In the genomic region with DNA sequence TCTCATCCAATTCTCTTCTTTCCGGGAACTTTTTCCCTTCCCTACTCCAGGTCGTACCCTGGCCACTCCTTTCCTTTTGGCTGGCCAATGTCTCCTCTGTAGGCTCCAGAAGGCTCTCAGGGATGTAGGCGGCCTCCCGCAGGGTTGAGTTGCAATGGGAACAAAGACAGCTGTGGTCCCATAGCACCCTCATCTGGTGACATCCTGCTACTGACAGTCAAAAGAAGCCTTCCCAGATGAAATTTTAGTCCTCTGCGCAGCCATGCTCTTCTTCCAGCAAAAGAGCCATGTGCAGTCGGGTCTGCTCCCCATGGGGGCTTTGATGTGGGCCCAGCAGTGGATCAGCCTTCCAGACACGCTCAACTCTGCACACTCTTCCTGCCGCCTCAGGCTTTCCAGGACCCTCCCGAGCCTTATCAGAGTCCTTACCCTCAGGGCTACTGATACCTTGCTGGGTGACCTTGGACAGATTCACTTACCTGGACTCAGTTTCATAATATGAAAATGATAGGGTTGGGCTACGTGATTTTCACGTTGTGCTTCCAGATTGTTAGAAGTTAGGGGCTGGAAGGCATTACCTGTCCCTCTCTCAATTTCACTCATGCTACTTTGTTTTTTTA, we compare ENCODE assay signal across 8 cellular contexts. TPM values are rescaled to one million over a fixed set of nuclear protein-coding genes. Genes with fewer than 3 reads are reported as not detected.
A peak's percentile ranks its signal among the peaks of the same experiment; 100 is the strongest.
DNase-seq lines count a peak whose midpoint lies in the region; ATAC-seq, FAIRE-seq and TF ChIP-seq lines count a peak whose summit lies in the region.

No MANE protein-coding gene starts in this region.

- H3K9me3 ChIP-seq in psoas muscle = no peaks in the 10 kb centered on the region

- no peaks in the 10 kb centered on the region for H3K4me1 ChIP-seq in psoas muscle

- TF ChIP-seq CTCF in psoas muscle (IDR thresholded peaks at IDR 0.05) = peak; percentile 46

- 33 to 39% (median 38%) methylated on average over 11 of the region's 11 CpGs for WGBS in psoas muscle, 3 donors

- ATAC-seq in psoas muscle (peak; percentile 49 to 71 (median 65)), HG02840 (IDR thresholded peaks at IDR 0.05; ENCODE audit: low FRiP score, unreplicated experiment) (no peak), GM21723 (IDR thresholded peaks at IDR 0.05; ENCODE audit: unreplicated experiment) (no peak)

- no peak overlapping the region for H3K4me3 ChIP-seq in psoas muscle

- intact Hi-C loops in psoas muscle (cut with DNase I) = no loop called here

- no peaks in the 10 kb centered on the region for H3K36me3 ChIP-seq in psoas muscle (ENCODE audit: insufficient read depth in 1 of 2, low read depth in 1 of 2)

- FAIRE-seq in GM12891 (lab: Jason Lieb, UNC) = peak; percentile 63

- no peak overlapping the region for H3K27ac ChIP-seq in psoas muscle

- no peak for TF ChIP-seq POLR2A in GM12891 (IDR thresholded peaks at IDR 0.05; ENCODE audit: low read depth, low read length)

- peak; percentile 86 for DNase-seq in Ammon's horn (ENCODE audit: low spot score)
- DNase-seq in GM12891 (ENCODE audit: insufficient read length, low spot score) = no peak
- peak; percentile 85 for DNase-seq in NCI-H69 (lab: John Stamatoyannopoulos, UW)
- peak; percentile 18 for DNase-seq in activated T-helper 1 cell treated with Interleukin-2 at 50 U/mL for 16 hours (ENCODE audit: low read depth)
- peak; percentile 40 for DNase-seq in glomerular visceral epithelial cell (ENCODE audit: extremely low spot score)
- no peak for DNase-seq in psoas muscle

- H3K27me3 ChIP-seq in psoas muscle (ENCODE audit: insufficient read depth in 3 of 3, low read length in 2 of 3) = no peaks in the 10 kb centered on the region

TF ChIP-seq in GM12891, 5 proteins besides CTCF, POLR2A, EP300 and RAD21:
- TF ChIP-seq SPI1 (IDR thresholded peaks at IDR 0.05; ENCODE audit: low read depth, low read length) = no peak
- no peak for TF ChIP-seq TAF1 (IDR thresholded peaks at IDR 0.05; ENCODE audit: low read depth, low read length)
- no peak for TF ChIP-seq PAX5 (IDR thresholded peaks at IDR 0.05; ENCODE audit: insufficient read depth, low read length, severe bottlenecking)
- no peak for TF ChIP-seq POLR2AphosphoS5 (IDR thresholded peaks at IDR 0.05; ENCODE audit: low read depth, low read length)
TF ChIP-seq in GM12891: peak in this region for 0.

RNA-seq across cellular contexts. Expression of a gene that starts 5.5 kb away (rescaled TPM):
- polyA plus RNA-seq in GM12891 (2012; ENCODE audit: low read depth, missing spikeins) = not detected
- total RNA-seq in psoas muscle = not detected
- not detected for polyA plus RNA-seq in psoas muscle

RNA-seq across cellular contexts. Expression of a gene that starts 28.0 kb away (rescaled TPM):
- polyA plus RNA-seq in GM12891 (2012; ENCODE audit: low read depth, missing spikeins) = 18.6 TPM
- 1 to 10 TPM in 3 of 4 donors, under 1 TPM in 1; 0.81 to 2.0 (median 1.4) TPM for total RNA-seq in psoas muscle
- polyA plus RNA-seq in psoas muscle = under 1 TPM; 0.37 to 0.47 (median 0.40) TPM

RNA-seq across cellular contexts. Expression of a gene that starts 39.2 kb away (rescaled TPM):
- 15.2 TPM for polyA plus RNA-seq in GM12891 (2012; ENCODE audit: low read depth, missing spikeins)
- 1 to 10 TPM in 2 of 4 donors, under 1 TPM in 2; 0.36 to 2.1 (median 0.84) TPM for total RNA-seq in psoas muscle
- polyA plus RNA-seq in psoas muscle = under 1 TPM; 0.10 to 0.40 (median 0.14) TPM

Comparison
In these comparisons a context has a peak if more than half of its experiments do, and no peak if none do; other contexts are left out.
1. DNase-seq: peak in Ammon's horn (single experiment), NCI-H69 (single experiment), activated T-helper 1 cell treated with Interleukin-2 at 50 U/mL for 16 hours (single experiment) and glomerular visceral epithelial cell (single experiment); none in GM12891 (single experiment) and psoas muscle (0 of 2).
2. ATAC-seq: peak in psoas muscle (4 of 4); none in HG02840 (single experiment) and GM21723 (single experiment).